ENCODE assay signal across 1 cellular context in the genomic region with DNA sequence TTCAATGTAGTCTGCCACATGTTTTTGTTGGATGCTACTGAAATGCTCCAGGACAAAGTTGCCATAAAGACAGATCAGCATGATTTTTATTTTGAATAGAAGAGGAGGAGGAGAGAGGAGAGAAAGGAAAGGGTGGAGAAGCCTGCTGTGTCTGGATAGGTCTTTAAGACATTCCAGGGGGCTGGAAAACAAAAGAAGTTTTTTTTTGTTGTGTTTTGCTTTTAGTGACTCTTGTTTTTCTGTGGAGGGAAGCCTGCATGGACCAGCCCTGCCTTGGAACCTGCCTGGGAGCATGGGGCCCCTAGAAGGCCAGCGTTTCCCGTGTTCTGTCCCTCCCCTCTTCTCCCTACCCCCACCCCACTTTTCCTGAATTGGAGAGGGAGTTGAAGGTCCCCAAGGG.
TF ChIP-seq lines count a peak whose summit lies in the region.

No MANE protein-coding gene starts in this region.

TF ChIP-seq in endothelial cell of umbilical vein, 7 proteins besides CTCF, POLR2A, EP300 and RAD21 (continued from another document):
- no peak for TF ChIP-seq MYC (IDR thresholded peaks at IDR 0.05; ENCODE audit: low read depth, low read length)
- TF ChIP-seq EZH2 (IDR thresholded peaks at IDR 0.05; ENCODE audit: borderline replicate concordance, low read depth, low read length, severe bottlenecking), result no peak
- no peak for TF ChIP-seq POLR2AphosphoS5 (IDR thresholded peaks at IDR 0.05; ENCODE audit: insufficient read depth, low read depth, low read length)
TF ChIP-seq in endothelial cell of umbilical vein: peak in this region for 0.
